17 cellular contexts compared by ENCODE assay signal in genomic region chr1:31127266-31127665, GRCh38.
DNase-seq lines count a peak whose midpoint lies in the region; TF ChIP-seq lines count a peak whose summit lies in the region.
"Had no signal": no experiment of that assay in that cellular context is flagged by ENCODE, and none has a peak within 500 bp of the region (broad histone marks: within the 10 kb centered on the region; RNA-seq: fewer than 3 reads in every experiment).

No MANE protein-coding gene starts in this region.

- H3K4me2 ChIP-seq in GM23248 (ENCODE audit: unreplicated experiment), result no peak overlapping the region
- H3K4me2 ChIP-seq: BLaER1 treated with 17β-estradiol and CSF1 and Interleukin-3, amounts not matched to agents 10 nM and 100 nM; neural progenitor cell had no signal

- in situ Hi-C loops in GM23248 (cut with MboI) (no loop called here), astrocyte of the spinal cord (cut with HindIII; ENCODE audit: low sequenced_read_pairs) (no loop called here)

- no peaks in the 10 kb centered on the region for H3K79me2 ChIP-seq in GM23248 (ENCODE audit: insufficient read depth)

- no peaks in the 10 kb centered on the region for H3K9me3 ChIP-seq in GM23248 (ENCODE audit: low read depth)
- H3K9me3 ChIP-seq: BLaER1 treated with 17β-estradiol and CSF1 and Interleukin-3, amounts not matched to agents 10 nM and 100 nM; psoas muscle; tibial nerve had no signal

- H3K4me3 ChIP-seq in GM23248, result no peak overlapping the region
- no peak overlapping the region for H3K4me3 ChIP-seq in astrocyte of the spinal cord (ENCODE audit: low read depth, low read length)
- H3K4me3 ChIP-seq: BLaER1 treated with 17β-estradiol and CSF1 and Interleukin-3, amounts not matched to agents 10 nM and 100 nM; neural progenitor cell; psoas muscle; tibial nerve had no signal

- 29 to 32% methylated on average over 7 of the region's 7 CpGs for WGBS in GM23248 (ENCODE audit: low coverage in 1 of 2, low lambda C conversion rate in 2 of 2, missing lambda C conversion rate in 2 of 2), 2 experiments

- H3K27me3 ChIP-seq in GM23248 (replicated peaks; ENCODE audit: insufficient read depth), result no peaks in the 10 kb centered on the region
- H3K27me3 ChIP-seq: BLaER1 treated with 17β-estradiol and CSF1 and Interleukin-3, amounts not matched to agents 10 nM and 100 nM; neural progenitor cell; tibial nerve had no signal

- no peak overlapping the region for H3K9ac ChIP-seq in GM23248
- H3K9ac ChIP-seq: BLaER1 treated with 17β-estradiol and CSF1 and Interleukin-3, amounts not matched to agents 10 nM and 100 nM; neural progenitor cell had no signal

- no peaks in the 10 kb centered on the region for H3K36me3 ChIP-seq in GM23248 (ENCODE audit: low read depth)
- H3K36me3 ChIP-seq: BLaER1 treated with 17β-estradiol and CSF1 and Interleukin-3, amounts not matched to agents 10 nM and 100 nM; neural progenitor cell; tibial nerve had no signal

- H2AFZ ChIP-seq in GM23248, result peak overlapping the region; percentile 59
- H2AFZ ChIP-seq: neural progenitor cell had no signal

- no peaks in the 10 kb centered on the region for H3K9me2 ChIP-seq in GM23248 (ENCODE audit: insufficient read depth)

- H3F3A ChIP-seq in GM23248 (ENCODE audit: insufficient read depth), result no peaks in the 10 kb centered on the region

- TF ChIP-seq CTCF in astrocyte of the spinal cord (IDR thresholded peaks at IDR 0.05; ENCODE audit: low read depth, low read length), result no peak

- no peaks in the 10 kb centered on the region for H4K20me1 ChIP-seq in GM23248 (ENCODE audit: insufficient read depth)
- H4K20me1 ChIP-seq: BLaER1 treated with 17β-estradiol and CSF1 and Interleukin-3, amounts not matched to agents 10 nM and 100 nM had no signal

- peak; percentile 74 for DNase-seq in GM23248
- DNase-seq in astrocyte of the spinal cord (ENCODE audit: low read depth, low spot score), result peak; percentile 20
- peak; percentile 72 for DNase-seq in hepatic stellate cell (ENCODE audit: low spot score)
- no peak for DNase-seq in medulla oblongata (ENCODE audit: extremely low spot score)
- no peak for DNase-seq in stimulated activated CD4-positive, alpha-beta T cell treated with anti-CD3 and anti-CD28 coated beads, Interleukin-15, amount 100 ng/mL, for 24 hours
- DNase-seq in DMS53 (lab: John Stamatoyannopoulos, UW), result no peak
- DNase-seq in activated CD4-positive, alpha-beta T cell treated with anti-CD3 and anti-CD28 coated beads for 1 hour, result no peak
- DNase-seq: activated B cell treated with CpG ODN at 0.5 μM for 24 hours; activated T-cell treated with anti-CD3 and anti-CD28 coated beads, Interleukin-2, amount 50 U/mL, for 48 hours; left ventricle myocardium superior; NCI-H1417; psoas muscle; small intestine; stimulated activated CD4-positive, alpha-beta T cell treated with anti-CD3 and anti-CD28 coated beads, Interleukin-4, amount 100 ng/mL, for 24 hours had no signal

- peaks cover 13% of the 10 kb centered on the region; the same call in 1 of the 2 replicates for H3K4me1 ChIP-seq in GM23248 (ENCODE audit: insufficient read depth)
- H3K4me1 ChIP-seq: psoas muscle, tibial nerve had no signal

- no peak overlapping the region for H3K27ac ChIP-seq in GM23248
- H3K27ac ChIP-seq: BLaER1 treated with 17β-estradiol and CSF1 and Interleukin-3, amounts not matched to agents 10 nM and 100 nM; neural progenitor cell; psoas muscle; tibial nerve had no signal

Comparison
In these comparisons a context has a peak if more than half of its experiments do, and no peak if none do; other contexts are left out.
1. DNase-seq: peak in GM23248 (single experiment), astrocyte of the spinal cord (single experiment) and hepatic stellate cell (single experiment); none in medulla oblongata (single experiment), stimulated activated CD4-positive, alpha-beta T cell treated with anti-CD3 and anti-CD28 coated beads, Interleukin-15, amount 100 ng/mL, for 24 hours (single experiment), DMS53 (single experiment) and activated CD4-positive, alpha-beta T cell treated with anti-CD3 and anti-CD28 coated beads for 1 hour (single experiment).